In the genomic region with DNA sequence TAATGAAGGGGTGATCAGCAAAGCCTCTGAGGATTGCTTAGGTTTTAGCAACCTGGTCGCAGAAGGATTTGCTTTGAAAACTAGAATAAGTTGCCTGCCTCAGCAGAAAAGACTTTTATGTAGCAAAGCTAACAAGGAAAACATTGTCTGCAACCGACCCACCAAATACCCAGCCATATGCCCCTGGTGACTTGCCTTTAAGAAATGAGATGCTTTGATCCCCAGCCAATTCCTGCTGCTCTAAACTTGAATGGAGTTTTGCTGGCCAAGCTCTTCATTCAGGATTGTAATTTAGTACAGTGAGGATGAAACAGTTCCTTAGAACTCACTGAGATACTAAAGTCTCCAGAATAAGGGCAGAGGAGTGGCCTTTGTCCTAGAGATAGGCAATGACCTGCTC, we compare ENCODE assay signal across 22 cellular contexts.
DNase-seq lines count a peak whose midpoint lies in the region; ATAC-seq, FAIRE-seq and TF ChIP-seq lines count a peak whose summit lies in the region.
"Had no signal": no experiment of that assay in that cellular context is flagged by ENCODE, and none has a peak within 500 bp of the region (broad histone marks: within the 10 kb centered on the region; RNA-seq: fewer than 3 reads in every experiment).

No MANE protein-coding gene starts in this region.

- no peaks in the 10 kb centered on the region for H4K20me1 ChIP-seq in HepG2 (ENCODE audit: insufficient read depth, low read length)
- peaks cover 9% of the 10 kb centered on the region; the same call in 1 of the 2 replicates for H4K20me1 ChIP-seq in Karpas-422 (ENCODE audit: insufficient read depth, low read depth, low read length)
- no peaks in the 10 kb centered on the region for H4K20me1 ChIP-seq in SK-N-SH (ENCODE audit: insufficient read depth)

- H3K27me3 ChIP-seq in HepG2 (ENCODE audit: control insufficient read depth in 1 of 2, insufficient read depth in 2 of 2, low read length in 2 of 2) = peaks cover 0 to 6% of the 10 kb centered on the region in 2 experiments; a peak in 2 of 5 replicates
- no peaks in the 10 kb centered on the region for H3K27me3 ChIP-seq in right lobe of liver
- H3K27me3 ChIP-seq in NT2/D1 (ENCODE audit: insufficient read depth, insufficient read length) = peaks cover 18% of the 10 kb centered on the region
- H3K27me3 ChIP-seq in Karpas-422 (ENCODE audit: low read length) = no peaks in the 10 kb centered on the region
- no peaks in the 10 kb centered on the region; the same call in 1 of the 2 replicates for H3K27me3 ChIP-seq in SK-N-SH (ENCODE audit: insufficient read depth)
- H3K27me3 ChIP-seq: MG63, Peyer's patch, SJCRH30 had no signal

- no peaks in the 10 kb centered on the region for H3K79me2 ChIP-seq in HepG2 (ENCODE audit: insufficient read depth, low read length)
- H3K79me2 ChIP-seq in Karpas-422 (ENCODE audit: low read length) = no peaks in the 10 kb centered on the region
- no peaks in the 10 kb centered on the region for H3K79me2 ChIP-seq in SK-N-SH (ENCODE audit: insufficient read depth)

- H3K36me3 ChIP-seq in HepG2 (replicated peaks in 1 of 2; ENCODE audit: control insufficient read depth in 1 of 2, insufficient read depth in 2 of 2, low read length in 2 of 2) = no peaks in the 10 kb centered on the region
- no peaks in the 10 kb centered on the region for H3K36me3 ChIP-seq in right lobe of liver
- H3K36me3 ChIP-seq in NT2/D1 (ENCODE audit: insufficient read depth, insufficient read length, low read length) = no peaks in the 10 kb centered on the region
- H3K36me3 ChIP-seq in Karpas-422 (ENCODE audit: insufficient read depth, low read length) = no peaks in the 10 kb centered on the region
- H3K36me3 ChIP-seq in SK-N-SH (replicated peaks in 1 of 2; ENCODE audit: control insufficient read depth in 1 of 2, insufficient read depth in 2 of 2, low read length in 1 of 2) = no peaks in the 10 kb centered on the region
- H3K36me3 ChIP-seq: HAP-1, MG63, Peyer's patch, SJCRH30 had no signal

- no peaks in the 10 kb centered on the region for H3K4me1 ChIP-seq in HepG2 (ENCODE audit: insufficient read depth, low read length)
- H3K4me1 ChIP-seq in right lobe of liver = no peaks in the 10 kb centered on the region
- H3K4me1 ChIP-seq in NT2/D1 (ENCODE audit: insufficient read depth, insufficient read length) = peaks cover 13% of the 10 kb centered on the region
- H3K4me1 ChIP-seq in Karpas-422 (ENCODE audit: low read length) = peaks cover 10% of the 10 kb centered on the region
- H3K4me1 ChIP-seq in SK-N-SH (ENCODE audit: control insufficient read depth in 1 of 2, insufficient read depth in 2 of 2, low read depth in 1 of 2, low read length in 1 of 2) = no peaks in the 10 kb centered on the region; a peak in 1 of 4 replicates
- H3K4me1 ChIP-seq: Peyer's patch, SJCRH30 had no signal

- H3K9me2 ChIP-seq in Karpas-422 (replicated peaks; ENCODE audit: insufficient read depth, low read length) = no peaks in the 10 kb centered on the region
- H3K9me2 ChIP-seq in SK-N-SH = no peaks in the 10 kb centered on the region

- no peaks in the 10 kb centered on the region for H3F3A ChIP-seq in SK-N-SH (replicated peaks; ENCODE audit: insufficient read depth)

- H3K27ac ChIP-seq in HepG2 (ENCODE audit: extremely low read length, insufficient read depth, low read length) (no peak overlapping the region), right lobe of liver (no peak overlapping the region), Karpas-422 (ENCODE audit: low read length) (no peak overlapping the region), SK-N-SH (ENCODE audit: low read depth in 2 of 2, low read length in 1 of 2) (no peak overlapping the region)
- H3K27ac ChIP-seq: HL-60, Peyer's patch, SJCRH30 had no signal

- H3K4me3 ChIP-seq in HepG2 (replicated peaks in 1 of 3; ENCODE audit: insufficient read depth in 1 of 3, low read depth in 2 of 3, low read length in 3 of 3) = no peak overlapping the region
- no peak overlapping the region for H3K4me3 ChIP-seq in right lobe of liver
- no peak overlapping the region for H3K4me3 ChIP-seq in NT2/D1 (ENCODE audit: insufficient read length, low read depth)
- no peak overlapping the region for H3K4me3 ChIP-seq in Karpas-422 (ENCODE audit: low read length)
- H3K4me3 ChIP-seq in SK-N-SH (ENCODE audit: low read depth in 2 of 2, low read length in 1 of 2) = no peak overlapping the region
- H3K4me3 ChIP-seq: HAP-1, MG63, Peyer's patch, SJCRH30 had no signal

- H3K4me2 ChIP-seq in HepG2 (ENCODE audit: low read depth, low read length) = no peak overlapping the region
- H3K4me2 ChIP-seq in Karpas-422 (ENCODE audit: low read depth, low read length, poor library complexity, severe bottlenecking) = no peak overlapping the region
- no peak overlapping the region for H3K4me2 ChIP-seq in SK-N-SH

- TF ChIP-seq EP300 in HepG2 (IDR thresholded peaks at IDR 0.05; ENCODE audit: low read depth in 2 of 2, low read length in 2 of 2) = no peak
- TF ChIP-seq EP300 in HepG2 (CRISPR knock-in tag; IDR thresholded peaks at IDR 0.05; ENCODE audit: borderline replicate concordance) = no peak
- no peak for TF ChIP-seq EP300 in SK-N-SH (IDR thresholded peaks at IDR 0.05; ENCODE audit: borderline replicate concordance in 1 of 2, low read depth in 1 of 2, low read length in 1 of 2)

- TF ChIP-seq POLR2A in HepG2 (IDR thresholded peaks at IDR 0.05; ENCODE audit: insufficient read depth in 1 of 2, low read depth in 2 of 2, low read length in 2 of 2) = no peak
- TF ChIP-seq POLR2A in right lobe of liver (IDR thresholded peaks at IDR 0.05) = no peak

- no peak for FAIRE-seq in HepG2 (lab: Jason Lieb, UNC)
- FAIRE-seq: D721Med had no signal

- no peaks in the 10 kb centered on the region for H3K9me3 ChIP-seq in HepG2 (ENCODE audit: low read length)
- H3K9me3 ChIP-seq in right lobe of liver = no peaks in the 10 kb centered on the region
- H3K9me3 ChIP-seq in NT2/D1 (ENCODE audit: insufficient read depth, low read length) = peaks cover 6% of the 10 kb centered on the region
- H3K9me3 ChIP-seq in Karpas-422 (ENCODE audit: low read length) = no peaks in the 10 kb centered on the region
- H3K9me3 ChIP-seq in SK-N-SH = no peaks in the 10 kb centered on the region
- H3K9me3 ChIP-seq: HAP-1, MG63, Peyer's patch, SJCRH30 had no signal

- H2AFZ ChIP-seq in HepG2 (ENCODE audit: low read length) (no peak overlapping the region), Karpas-422 (ENCODE audit: low read length) (no peak overlapping the region), SK-N-SH (ENCODE audit: low read depth) (no peak overlapping the region)

- intact Hi-C loops in HepG2 (cut with micrococcal nuclease; ENCODE audit: unreplicated experiment) (no loop called here), right lobe of liver (cut with DNase I) (no loop called here)

- CTCF ChIA-PET in HepG2 (lab: Yijun Ruan, JAX; ENCODE audit: low intra/inter-chr PET ratio, low total read pairs) (no interaction called here), SK-N-SH (lab: Yijun Ruan, JAX) (no interaction called here)

- no peak for TF ChIP-seq CTCF in HepG2 (CRISPR knock-in tag; IDR thresholded peaks at IDR 0.05)
- no peak for TF ChIP-seq CTCF in right lobe of liver (IDR thresholded peaks at IDR 0.05)
- no peak for TF ChIP-seq CTCF in SK-N-SH (IDR thresholded peaks at IDR 0.05)

- POLR2A ChIA-PET in HepG2 (lab: Yijun Ruan, JAX) = no interaction called here
- POLR2A ChIA-PET in SK-N-SH (lab: Yijun Ruan, JAX) = no interaction called here

- in situ Hi-C loops in HepG2 (cut with HindIII; ENCODE audit: extremely low pct_ligation_motif_present, low pct_unique_long_range_greater_than_20kb) (no loop called here), KBM-7 (cut with MboI; ENCODE audit: low pct_unique_long_range_greater_than_20kb, low sequenced_read_pairs) (no loop called here)

- WGBS in HepG2 (ENCODE audit: low lambda C conversion rate) = 6% methylated on average over 2 of the region's 2 CpGs
- 79% methylated on average over 2 of the region's 2 CpGs for WGBS in right lobe of liver (ENCODE audit: insufficient coverage, low coverage, low lambda C conversion rate, missing lambda C conversion rate)
- 23% methylated on average over 2 of the region's 2 CpGs for WGBS in SK-N-SH (ENCODE audit: low lambda C conversion rate)

- DNase-seq in HepG2 (ENCODE audit: low spot score) (no peak), right lobe of liver (no peak), NT2/D1 (ENCODE audit: low read depth, low spot score) (no peak), epidermal melanocyte (ENCODE audit: insufficient read length, low spot score) (peak; percentile 57), Karpas-422 (no peak), SK-N-SH (no peak), KBM-7 (no peak), occipital lobe (lab: John Stamatoyannopoulos, UW) (no peak)
- DNase-seq: 8988T; AML-193; C1 segment of cervical spinal cord; CD8-positive, alpha-beta T cell; DMS79 treated with DMSO at 0.1 percent for 48 hours; MG63; NCI-H1417; NCI-H187 treated with DMSO at 0.1 percent for 48 hours; NCI-H774; Peyer's patch; SJCRH30 had no signal

- H3K9ac ChIP-seq in HepG2 (ENCODE audit: insufficient read depth, low read depth, low read length) (no peak overlapping the region), NT2/D1 (ENCODE audit: insufficient read length, low read depth) (peak overlapping the region; percentile 14), Karpas-422 (ENCODE audit: low read length) (no peak overlapping the region), SK-N-SH (no peak overlapping the region)

- no TSS peak for BruUV-seq in HepG2 (replicated peaks; lab: Mats Ljungman, UMichigan)

- ATAC-seq in HepG2 = no peak
- no peak for ATAC-seq in right lobe of liver
- ATAC-seq: CD8-positive, alpha-beta T cell had no signal

- no peak for TF ChIP-seq RAD21 in HepG2 (CRISPR knock-in tag; IDR thresholded peaks at IDR 0.05)
- TF ChIP-seq RAD21 in SK-N-SH (IDR thresholded peaks at IDR 0.05; ENCODE audit: low read length) = no peak

TF ChIP-seq in HepG2, 621 proteins besides CTCF, POLR2A, EP300 and RAD21 (continues in another document):
- TF ChIP-seq ZNF256 (CRISPR knock-in tag; conservative IDR thresholded peaks at IDR 0.05) (no peak), NR0B2 (CRISPR knock-in tag; IDR thresholded peaks at IDR 0.05) (no peak), ZBTB7B (CRISPR knock-in tag; IDR thresholded peaks at IDR 0.05) (no peak)

TF ChIP-seq in SK-N-SH, 30 proteins besides CTCF, POLR2A, EP300 and RAD21 (continues in another document):
- TF ChIP-seq MAX (IDR thresholded peaks at IDR 0.05; ENCODE audit: low read depth) = no peak
- no peak for TF ChIP-seq GATA2 (CRISPR knock-in tag; IDR thresholded peaks at IDR 0.05)
